11 cellular contexts compared by ENCODE assay signal in genomic region chr5:159297300-159297699, GRCh38. TPM values are rescaled to one million over a fixed set of nuclear protein-coding genes. Genes with fewer than 3 reads are reported as not detected.
"Had no signal": no experiment of that assay in that cellular context is flagged by ENCODE, and none has a peak within 500 bp of the region (broad histone marks: within the 10 kb centered on the region; RNA-seq: fewer than 3 reads in every experiment).

No MANE protein-coding gene starts in this region.

RNA-seq across cellular contexts. Expression of gene IL12B, which starts 33.0 kb away (rescaled TPM):
- total RNA-seq: OCI-LY7, PC-3, PC-9, Peyer's patch, Right ventricle myocardium inferior, Right ventricle myocardium superior, RPMI7951, SJCRH30, SK-MEL-5, T-cell had no signal
- polyA plus RNA-seq: SK-N-SH had no signal
